In genomic region chr9:105053209-105053652, GRCh38 we compare ENCODE assay signal across 9 cellular contexts.
DNase-seq lines count a peak whose midpoint lies in the region; ATAC-seq and TF ChIP-seq lines count a peak whose summit lies in the region.
"Had no signal": no experiment of that assay in that cellular context is flagged by ENCODE, and none has a peak within 500 bp of the region (broad histone marks: within the 10 kb centered on the region; RNA-seq: fewer than 3 reads in every experiment).

No MANE protein-coding gene starts in this region.

- no peaks in the 10 kb centered on the region for H3K27me3 ChIP-seq in BLaER1 treated with 17β-estradiol and CSF1 and Interleukin-3, amounts not matched to agents 10 nM and 100 nM
- H3K27me3 ChIP-seq in MM.1S (replicated peaks; ENCODE audit: insufficient read depth, low read length) (no peaks in the 10 kb centered on the region), transverse colon (no peaks in the 10 kb centered on the region)

- H3K4me2 ChIP-seq in BLaER1 treated with 17β-estradiol and CSF1 and Interleukin-3, amounts not matched to agents 10 nM and 100 nM: peak overlapping the region in 10 of 11 experiments; percentile 55 to 87 (median 74); a peak in 18 of 22 replicates
- no peak overlapping the region for H3K4me2 ChIP-seq in MM.1S (ENCODE audit: low read depth, low read length)

- intact Hi-C loops in transverse colon (cut with DNase I; ENCODE audit: low total_unique reads): no loop called here

- no peaks in the 10 kb centered on the region for H3K36me3 Mint-ChIP-seq in stimulated activated memory B cell treated with anti-CD40 and anti-IgM and Interleukin-4, amounts not matched to agents 10 μg/mL and 1 μg/mL and 100 μg/mL, for 72 hours
- H3K36me3 Mint-ChIP-seq: brain had no signal

- no peaks in the 10 kb centered on the region for H3K27me3 Mint-ChIP-seq in stimulated activated memory B cell treated with anti-CD40 and anti-IgM and Interleukin-4, amounts not matched to agents 10 μg/mL and 1 μg/mL and 100 μg/mL, for 72 hours
- H3K27me3 Mint-ChIP-seq: brain had no signal

- H2AFZ ChIP-seq in MM.1S (ENCODE audit: low read length): no peak overlapping the region

- WGBS in transverse colon (ENCODE audit: low coverage in 1 of 2), 2 donors: 83 to 85% methylated on average over 1 to 4 of the region's 4 CpGs

- H3K9me3 ChIP-seq in BLaER1 treated with 17β-estradiol and CSF1 and Interleukin-3, amounts not matched to agents 10 nM and 100 nM (replicated peaks in 1 of 11): peaks cover 0 to 10% (median 0%) of the 10 kb centered on the region in 11 experiments; a peak in 3 of 22 replicates
- H3K9me3 ChIP-seq in MM.1S (replicated peaks; ENCODE audit: insufficient read depth, low read length) (no peaks in the 10 kb centered on the region), transverse colon (no peaks in the 10 kb centered on the region)

- no peak overlapping the region for H3K4me3 Mint-ChIP-seq in stimulated activated memory B cell treated with anti-CD40 and anti-IgM and Interleukin-4, amounts not matched to agents 10 μg/mL and 1 μg/mL and 100 μg/mL, for 72 hours
- H3K4me3 Mint-ChIP-seq: brain had no signal

- H3K4me1 Mint-ChIP-seq in stimulated activated memory B cell treated with anti-CD40 and anti-IgM and Interleukin-4, amounts not matched to agents 10 μg/mL and 1 μg/mL and 100 μg/mL, for 72 hours: peaks cover 14% of the 10 kb centered on the region

- H3K9me2 ChIP-seq in MM.1S (replicated peaks; ENCODE audit: insufficient read depth, low read length): no peaks in the 10 kb centered on the region

- peak; percentile 66 for ATAC-seq in stimulated activated memory B cell treated with anti-CD40 and anti-IgM and Interleukin-4, amounts not matched to agents 10 μg/mL and 1 μg/mL and 100 μg/mL, for 72 hours

- no peak for TF ChIP-seq CTCF in fibroblast of mammary gland (conservative IDR thresholded peaks at IDR 0.05; ENCODE audit: control insufficient read depth, insufficient read depth, low read depth, low read length)
- no peak for TF ChIP-seq CTCF in MM.1S (IDR thresholded peaks at IDR 0.05; ENCODE audit: low read length)
- no peak for TF ChIP-seq CTCF in transverse colon (IDR thresholded peaks at IDR 0.05)

- H3K27ac Mint-ChIP-seq in stimulated activated memory B cell treated with anti-CD40 and anti-IgM and Interleukin-4, amounts not matched to agents 10 μg/mL and 1 μg/mL and 100 μg/mL, for 72 hours: no peak overlapping the region

- H3K27ac ChIP-seq in BLaER1 treated with 17β-estradiol and CSF1 and Interleukin-3, amounts not matched to agents 10 nM and 100 nM: peak overlapping the region in 10 of 11 experiments; percentile 25 to 96 (median 69); a peak in 19 of 22 replicates
- H3K27ac ChIP-seq in MM.1S (ENCODE audit: low read length): no peak overlapping the region
- H3K27ac ChIP-seq in transverse colon: no peak overlapping the region

- no peak overlapping the region for H3K4me3 ChIP-seq in BLaER1 treated with 17β-estradiol and CSF1 and Interleukin-3, amounts not matched to agents 10 nM and 100 nM
- H3K4me3 ChIP-seq in fibroblast of mammary gland (ENCODE audit: control insufficient read depth, low read depth, low read length) (no peak overlapping the region), MM.1S (ENCODE audit: low read length) (no peak overlapping the region), transverse colon (no peak overlapping the region)

- no peaks in the 10 kb centered on the region for H3K79me2 ChIP-seq in MM.1S (ENCODE audit: low read length)

- H4K20me1 ChIP-seq in BLaER1 treated with 17β-estradiol and CSF1 and Interleukin-3, amounts not matched to agents 10 nM and 100 nM: no peaks in the 10 kb centered on the region
- H4K20me1 ChIP-seq in MM.1S (ENCODE audit: insufficient read depth, low read length): no peaks in the 10 kb centered on the region

- DNase-seq in H4 (ENCODE audit: low spot score) (peak; percentile 23), T1000 (lab: John Stamatoyannopoulos, UW) (peak; percentile 47), fibroblast of mammary gland (ENCODE audit: low read depth) (peak; percentile 96), NCI-H2081 treated with DMSO at 0.1 percent for 48 hours (lab: John Stamatoyannopoulos, UW) (no peak), MM.1S (no peak), transverse colon (no peak)

- H3K9ac ChIP-seq in BLaER1 treated with 17β-estradiol and CSF1 and Interleukin-3, amounts not matched to agents 10 nM and 100 nM: peak overlapping the region in 5 of 11 experiments; percentile 35 to 73 (median 71); a peak in 8 of 22 replicates
- no peak overlapping the region for H3K9ac ChIP-seq in MM.1S (ENCODE audit: low read length)

- TF ChIP-seq EP300 in transverse colon (IDR thresholded peaks at IDR 0.05; ENCODE audit: low read depth): no peak

- peaks cover 21 to 58% (median 35%) of the 10 kb centered on the region in 10 experiments for H3K4me1 ChIP-seq in BLaER1 treated with 17β-estradiol and CSF1 and Interleukin-3, amounts not matched to agents 10 nM and 100 nM
- H3K4me1 ChIP-seq in MM.1S (ENCODE audit: low read length) (no peaks in the 10 kb centered on the region), transverse colon (peaks cover 0 to 6% (median 0%) of the 10 kb centered on the region in 4 donors)

- TF ChIP-seq POLR2A in transverse colon (IDR thresholded peaks at IDR 0.05): no peak

- no peaks in the 10 kb centered on the region for H3K36me3 ChIP-seq in BLaER1 treated with 17β-estradiol and CSF1 and Interleukin-3, amounts not matched to agents 10 nM and 100 nM
- no peaks in the 10 kb centered on the region for H3K36me3 ChIP-seq in MM.1S (replicated peaks; ENCODE audit: insufficient read depth, low read length)
- H3K36me3 ChIP-seq in transverse colon: no peaks in the 10 kb centered on the region

- no peaks in the 10 kb centered on the region for H3K9me3 Mint-ChIP-seq in stimulated activated memory B cell treated with anti-CD40 and anti-IgM and Interleukin-4, amounts not matched to agents 10 μg/mL and 1 μg/mL and 100 μg/mL, for 72 hours

- H3F3A ChIP-seq in MM.1S (ENCODE audit: insufficient read depth, low read length): no peaks in the 10 kb centered on the region

- in situ Hi-C loops in transverse colon (cut with MboI; ENCODE audit: low pct_ligation_motif_present in 1 of 4, low pct_unique_long_range_greater_than_20kb in 1 of 4, low sequenced_read_pairs in 3 of 4): no loop called here

Comparison
In these comparisons a context has a peak if more than half of its experiments do, and no peak if none do; other contexts are left out.
1. H3K27ac ChIP-seq: peak in BLaER1 treated with 17β-estradiol and CSF1 and Interleukin-3, amounts not matched to agents 10 nM and 100 nM (10 of 11); none in MM.1S (single experiment) and transverse colon (0 of 4).
2. DNase-seq: peak in H4 (single experiment), T1000 (single experiment) and fibroblast of mammary gland (single experiment); none in NCI-H2081 treated with DMSO at 0.1 percent for 48 hours (single experiment), MM.1S (single experiment) and transverse colon (single experiment).